Comparison of ENCODE assay signal across 8 cellular contexts in the genomic region with DNA sequence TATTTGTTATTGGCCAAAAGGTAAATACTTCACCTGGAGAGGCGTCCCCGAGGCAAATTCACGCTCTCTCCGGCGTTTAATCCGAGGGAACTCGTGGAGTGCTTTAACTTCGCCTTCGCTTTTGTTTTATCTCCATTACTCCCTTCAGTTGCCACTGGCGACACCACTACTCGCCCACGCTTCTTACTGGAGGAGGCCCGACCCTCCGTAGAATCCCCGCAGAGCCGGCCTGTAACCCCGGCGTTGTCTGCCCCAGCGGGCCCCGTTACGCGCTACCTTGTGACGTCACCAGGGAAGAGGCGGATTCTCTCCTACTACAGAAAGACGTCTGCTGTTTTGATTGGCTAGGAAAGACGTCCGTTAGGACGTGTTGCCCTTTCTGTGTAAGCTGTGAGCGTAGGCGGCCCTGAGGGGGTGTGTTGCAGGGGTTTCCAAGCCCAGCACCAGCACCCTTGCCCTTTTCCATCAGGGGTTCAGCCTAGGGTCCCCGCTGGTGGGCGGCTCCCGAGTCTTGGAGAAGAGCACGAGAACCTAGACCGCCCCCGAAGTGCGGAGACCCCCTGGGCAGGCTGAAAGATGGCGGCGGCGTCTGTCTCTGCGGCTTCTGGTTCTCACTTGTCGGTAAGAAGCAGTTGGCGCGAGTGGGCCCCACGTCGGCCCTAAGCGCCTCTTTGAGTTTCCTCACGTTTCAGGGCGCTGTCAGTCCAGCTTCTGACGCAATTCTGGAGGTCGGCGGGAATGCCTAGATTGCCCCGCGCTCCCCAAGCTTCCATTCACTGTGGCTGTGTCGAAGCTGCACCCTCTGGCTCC. TPM values are rescaled to one million over a fixed set of nuclear protein-coding genes. Genes with fewer than 3 reads are reported as not detected.
DNase-seq lines count a peak whose midpoint lies in the region; ATAC-seq lines count a peak whose summit lies in the region.

A gene (plus strand): TSS at position 376 of the 810 bp plus-strand sequence. CDS start 201 bp downstream, at position 577.

- H3K27ac ChIP-seq in temporal lobe (ENCODE audit: low read depth, low read length) = peak within 1 kb of the TSS; percentile 98

- ATAC-seq in HG02610 (IDR thresholded peaks at IDR 0.05; ENCODE audit: unreplicated experiment) = peak; percentile 75
- peak; percentile 74 to 76 for ATAC-seq in activated naive CD4-positive, alpha-beta T cell treated with anti-CD3 and anti-CD28 coated beads, Interleukin-2, amount 50 U/mL, for 72 hours

- H3K27ac Mint-ChIP-seq in activated naive CD4-positive, alpha-beta T cell treated with anti-CD3 and anti-CD28 coated beads, Interleukin-2, amount 50 U/mL, for 72 hours = peak within 1 kb of the TSS; percentile 99 to 100

- DNase-seq in NCI-H1092 treated with DMSO at 0.1 percent for 48 hours (lab: John Stamatoyannopoulos, UW) (peak; percentile 99), SKM-1 (lab: John Stamatoyannopoulos, UW; ENCODE audit: unreplicated experiment) (peak; percentile 92), glomerular endothelial cell (ENCODE audit: extremely low read depth, low read depth, low spot score) (peak; percentile 90), occipital lobe (lab: John Stamatoyannopoulos, UW) (peak; percentile 92)
- peak; percentile 87 to 95 for DNase-seq in activated naive CD4-positive, alpha-beta T cell treated with anti-CD3 and anti-CD28 coated beads, Interleukin-2, amount 50 U/mL, for 72 hours (ENCODE audit: low spot score in 2 of 2)

- peaks cover 31 to 62% of the 10 kb centered on the region in 2 donors for H3K36me3 Mint-ChIP-seq in activated naive CD4-positive, alpha-beta T cell treated with anti-CD3 and anti-CD28 coated beads, Interleukin-2, amount 50 U/mL, for 72 hours

- H3K9me3 Mint-ChIP-seq in activated naive CD4-positive, alpha-beta T cell treated with anti-CD3 and anti-CD28 coated beads, Interleukin-2, amount 50 U/mL, for 72 hours = no peaks in the 10 kb centered on the region

- peak within 1 kb of the TSS; percentile 97 for H3K4me3 ChIP-seq in GM08714 (ENCODE audit: low read length)

RNA-seq across cellular contexts. Expression of the gene that starts here (rescaled TPM):
- 100 to 1,000 TPM; 117 to 158 TPM for total RNA-seq in activated naive CD4-positive, alpha-beta T cell treated with anti-CD3 and anti-CD28 coated beads, Interleukin-2, amount 50 U/mL, for 72 hours
- total RNA-seq in glomerular endothelial cell (17.3 and 22.8 TPM in 2 replicates), occipital lobe (117 TPM), temporal lobe (73.5 TPM)

Comparison
In these comparisons a context has a peak if more than half of its experiments do, and no peak if none do; other contexts are left out.
1. Peak in every context shown above with its lines: DNase-seq, ATAC-seq, H3K4me3 ChIP-seq and H3K27ac ChIP-seq.